In genomic region chr2:164065038-164065437, GRCh38 we compare ENCODE assay signal across 35 cellular contexts.
"Had no signal": no experiment of that assay in that cellular context is flagged by ENCODE, and none has a peak within 500 bp of the region (broad histone marks: within the 10 kb centered on the region; RNA-seq: fewer than 3 reads in every experiment).

No MANE protein-coding gene starts in this region.

- H3K36me3 ChIP-seq: ascending aorta, cardiac muscle cell, Peyer's patch, SJSA1 had no signal

- H3K27ac ChIP-seq: ascending aorta, cardiac muscle cell, Peyer's patch, SJSA1 had no signal

- DNase-seq: activated CD4-positive, alpha-beta T cell treated with anti-CD3 and anti-CD28 coated beads for 36 hours; activated CD4-positive, alpha-beta T cell treated with anti-CD3 and anti-CD28 coated beads, Interleukin-2, amount 10 ng/mL, durations not matched to agents 7 days and 5 days; activated CD4-positive, alpha-beta T cell treated with anti-CD3 and anti-CD28 coated beads, Interleukin-2, amount 50 U/mL, for 48 hours; activated CD8-positive, alpha-beta T cell treated with anti-CD3 and anti-CD28 coated beads, Interleukin-2, amount 10 ng/mL, durations not matched to agents 7 days and 5 days; activated gamma-delta T cell; activated naive CD4-positive, alpha-beta T cell treated with Interleukin-2 at 50 U/mL for 16 hours; activated naive CD8-positive, alpha-beta T cell treated with anti-CD3 and anti-CD28 coated beads, Interleukin-2, amount 10 ng/mL, durations not matched to agents 7 days and 5 days; activated T-cell treated with anti-CD3 and anti-CD28 coated beads, Interleukin-2, amount 50 U/mL, for 24 hours; amygdala; Karpas-422; NCI-H1436 treated with DMSO at 0.1 percent for 48 hours; NCI-H187; NCI-H2029 treated with DMSO at 0.1 percent for 48 hours; NCI-H2107; NCI-H2171; NCI-H226; NCI-H446 treated with DMSO at 0.1 percent for 48 hours; NCI-H526; NK-92 treated with Interleukin-12 subunit alpha and Interleukin-12 subunit beta, amount 100 ng/mL, for 24 hours; PC-3; Peyer's patch; RPMI8226; SHP77 treated with DMSO at 0.1 percent for 48 hours; SK-N-SH had no signal

- H3K4me1 Mint-ChIP-seq: activated CD4-positive, alpha-beta T cell treated with anti-CD3 and anti-CD28 coated beads for 36 hours; activated CD4-positive, alpha-beta T cell treated with anti-CD3 and anti-CD28 coated beads, Interleukin-2, amount 10 ng/mL, durations not matched to agents 7 days and 5 days; activated naive CD4-positive, alpha-beta T cell treated with anti-CD3 and anti-CD28 coated beads, Interleukin-2, amount 50 U/mL, for 24 hours; activated naive CD8-positive, alpha-beta T cell treated with anti-CD3 and anti-CD28 coated beads, Interleukin-2, amount 10 ng/mL, durations not matched to agents 7 days and 5 days; central memory CD8-positive, alpha-beta T cell had no signal

- H3K36me3 Mint-ChIP-seq: activated naive CD4-positive, alpha-beta T cell treated with anti-CD3 and anti-CD28 coated beads, Interleukin-2, amount 50 U/mL, for 24 hours; activated naive CD8-positive, alpha-beta T cell treated with anti-CD3 and anti-CD28 coated beads, Interleukin-2, amount 10 ng/mL, durations not matched to agents 7 days and 5 days; WTC11 had no signal

- H3K4me1 ChIP-seq: ascending aorta, Peyer's patch, SJSA1 had no signal

- H3K9me3 ChIP-seq: ascending aorta, Peyer's patch, SJSA1, SK-N-SH had no signal

- H3K4me3 Mint-ChIP-seq: activated CD4-positive, alpha-beta T cell treated with anti-CD3 and anti-CD28 coated beads for 36 hours; activated CD4-positive, alpha-beta T cell treated with anti-CD3 and anti-CD28 coated beads, Interleukin-2, amount 10 ng/mL, durations not matched to agents 7 days and 5 days; activated CD8-positive, alpha-beta T cell treated with anti-CD3 and anti-CD28 coated beads, Interleukin-2, amount 10 ng/mL, durations not matched to agents 7 days and 5 days; activated naive CD4-positive, alpha-beta T cell treated with anti-CD3 and anti-CD28 coated beads, Interleukin-2, amount 50 U/mL, for 24 hours; activated naive CD8-positive, alpha-beta T cell treated with anti-CD3 and anti-CD28 coated beads, Interleukin-2, amount 10 ng/mL, durations not matched to agents 7 days and 5 days; activated T-cell treated with anti-CD3 and anti-CD28 coated beads, Interleukin-2, amount 50 U/mL, for 24 hours; central memory CD8-positive, alpha-beta T cell; T-helper 1 cell treated with Interleukin-12 subunit alpha and Interleukin-12 subunit beta and Interleukin-4 antibody, amounts not matched to agents 30 μg/mL and 1 μg/mL, for 36 hours; T-helper 2 cell treated with Interferon-gamma antibody and Interleukin-4, amounts not matched to agents 5 μg/mL and 100 μg/mL, for 36 hours; WTC11 had no signal

- H3K9me3 Mint-ChIP-seq: activated CD4-positive, alpha-beta T cell treated with anti-CD3 and anti-CD28 coated beads, Interleukin-2, amount 10 ng/mL, durations not matched to agents 7 days and 5 days; activated naive CD4-positive, alpha-beta T cell treated with anti-CD3 and anti-CD28 coated beads, Interleukin-2, amount 50 U/mL, for 24 hours; activated naive CD8-positive, alpha-beta T cell treated with anti-CD3 and anti-CD28 coated beads, Interleukin-2, amount 10 ng/mL, durations not matched to agents 7 days and 5 days; activated T-cell treated with anti-CD3 and anti-CD28 coated beads, Interleukin-2, amount 50 U/mL, for 24 hours; activated T-helper 2 cell treated with anti-CD3 and anti-CD28 coated beads, Interferon-gamma antibody, Interleukin-2, Interleukin-4, amounts not matched to agents 10 μg/mL and 5 μg/mL and 100 μg/mL, durations not matched to agents 14 hours and 24 hours and 36 hours; T-helper 1 cell treated with Interleukin-12 subunit alpha and Interleukin-12 subunit beta and Interleukin-4 antibody, amounts not matched to agents 30 μg/mL and 1 μg/mL, for 36 hours; T-helper 2 cell treated with Interferon-gamma antibody and Interleukin-4, amounts not matched to agents 5 μg/mL and 100 μg/mL, for 36 hours; WTC11 had no signal

- H3K27ac Mint-ChIP-seq: activated CD4-positive, alpha-beta T cell treated with anti-CD3 and anti-CD28 coated beads for 36 hours; activated CD4-positive, alpha-beta T cell treated with anti-CD3 and anti-CD28 coated beads, Interleukin-2, amount 10 ng/mL, durations not matched to agents 7 days and 5 days; activated CD8-positive, alpha-beta T cell treated with anti-CD3 and anti-CD28 coated beads, Interleukin-2, amount 10 ng/mL, durations not matched to agents 7 days and 5 days; activated naive CD4-positive, alpha-beta T cell treated with anti-CD3 and anti-CD28 coated beads, Interleukin-2, amount 50 U/mL, for 24 hours; activated naive CD8-positive, alpha-beta T cell treated with anti-CD3 and anti-CD28 coated beads, Interleukin-2, amount 10 ng/mL, durations not matched to agents 7 days and 5 days; activated T-cell treated with anti-CD3 and anti-CD28 coated beads, Interleukin-2, amount 50 U/mL, for 24 hours; activated T-helper 2 cell treated with anti-CD3 and anti-CD28 coated beads, Interferon-gamma antibody, Interleukin-2, Interleukin-4, amounts not matched to agents 10 μg/mL and 5 μg/mL and 100 μg/mL, durations not matched to agents 14 hours and 24 hours and 36 hours; T-helper 1 cell treated with Interleukin-12 subunit alpha and Interleukin-12 subunit beta and Interleukin-4 antibody, amounts not matched to agents 30 μg/mL and 1 μg/mL, for 36 hours; T-helper 2 cell treated with Interferon-gamma antibody and Interleukin-4, amounts not matched to agents 5 μg/mL and 100 μg/mL, for 36 hours; WTC11 had no signal

- H3K27me3 Mint-ChIP-seq: activated CD4-positive, alpha-beta T cell treated with anti-CD3 and anti-CD28 coated beads for 36 hours; activated CD4-positive, alpha-beta T cell treated with anti-CD3 and anti-CD28 coated beads, Interleukin-2, amount 10 ng/mL, durations not matched to agents 7 days and 5 days; activated naive CD4-positive, alpha-beta T cell treated with anti-CD3 and anti-CD28 coated beads, Interleukin-2, amount 50 U/mL, for 24 hours; activated naive CD8-positive, alpha-beta T cell treated with anti-CD3 and anti-CD28 coated beads, Interleukin-2, amount 10 ng/mL, durations not matched to agents 7 days and 5 days; activated T-cell treated with anti-CD3 and anti-CD28 coated beads, Interleukin-2, amount 50 U/mL, for 24 hours; central memory CD8-positive, alpha-beta T cell had no signal

- H3K4me3 ChIP-seq: ascending aorta, cardiac muscle cell, Peyer's patch, SJSA1 had no signal

- ATAC-seq: activated CD4-positive, alpha-beta T cell treated with anti-CD3 and anti-CD28 coated beads for 36 hours; activated CD4-positive, CD25-positive, alpha-beta regulatory T cell treated with anti-CD3 and anti-CD28 coated beads, Interleukin-2, amount 50 U/mL, for 24 hours; activated CD8-positive, alpha-beta T cell treated with anti-CD3 and anti-CD28 coated beads, Interleukin-2, amount 10 ng/mL, durations not matched to agents 7 days and 5 days; PC-3; WTC11 had no signal

- FAIRE-seq: TTC549 had no signal

- H3K27me3 ChIP-seq: ascending aorta, cardiac muscle cell, Peyer's patch had no signal
